Comparison of ENCODE assay signal across 1 cellular context in the genomic region with DNA sequence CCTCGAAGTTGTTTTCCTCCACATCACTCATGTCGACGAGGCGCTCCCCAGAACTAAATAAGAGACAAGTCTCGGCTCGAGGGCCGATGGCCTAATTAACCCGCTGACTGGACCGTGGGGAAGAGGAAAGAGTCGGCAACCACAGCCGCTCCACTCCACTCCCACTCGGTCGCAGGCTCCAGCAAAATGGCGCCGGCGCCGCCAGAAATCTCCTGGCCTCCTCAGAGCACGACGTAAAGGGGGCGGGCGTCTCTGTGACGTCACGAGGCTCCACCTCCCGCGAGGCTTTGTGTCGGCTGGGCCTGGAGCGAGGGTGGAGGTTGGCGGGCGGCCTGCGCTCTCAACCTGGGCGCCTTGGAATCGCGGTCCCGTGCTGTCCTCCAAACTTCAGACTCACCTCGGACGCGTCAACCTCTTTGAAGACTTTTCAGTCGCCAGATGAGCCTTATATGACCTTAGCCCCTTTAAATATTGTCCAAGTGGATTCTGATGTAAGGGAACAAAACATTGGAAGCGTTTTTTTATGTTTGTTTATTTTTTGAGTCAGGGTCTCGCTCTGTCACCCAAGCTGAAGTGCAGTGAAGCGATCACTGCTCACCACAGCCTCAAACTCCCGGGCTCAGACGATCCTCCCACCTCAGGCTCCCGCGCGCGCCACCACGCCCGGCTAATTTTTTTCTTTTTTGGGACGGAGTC.
TF ChIP-seq lines count a peak whose summit lies in the region.

A gene (minus strand): TSS at position 188 of the 696 bp plus-strand sequence. CDS start 157 bp downstream, at position 31.

TF ChIP-seq in K562, 482 proteins besides CTCF, POLR2A, EP300 and RAD21 (continued from another document):
- TF ChIP-seq, protein P1, sequence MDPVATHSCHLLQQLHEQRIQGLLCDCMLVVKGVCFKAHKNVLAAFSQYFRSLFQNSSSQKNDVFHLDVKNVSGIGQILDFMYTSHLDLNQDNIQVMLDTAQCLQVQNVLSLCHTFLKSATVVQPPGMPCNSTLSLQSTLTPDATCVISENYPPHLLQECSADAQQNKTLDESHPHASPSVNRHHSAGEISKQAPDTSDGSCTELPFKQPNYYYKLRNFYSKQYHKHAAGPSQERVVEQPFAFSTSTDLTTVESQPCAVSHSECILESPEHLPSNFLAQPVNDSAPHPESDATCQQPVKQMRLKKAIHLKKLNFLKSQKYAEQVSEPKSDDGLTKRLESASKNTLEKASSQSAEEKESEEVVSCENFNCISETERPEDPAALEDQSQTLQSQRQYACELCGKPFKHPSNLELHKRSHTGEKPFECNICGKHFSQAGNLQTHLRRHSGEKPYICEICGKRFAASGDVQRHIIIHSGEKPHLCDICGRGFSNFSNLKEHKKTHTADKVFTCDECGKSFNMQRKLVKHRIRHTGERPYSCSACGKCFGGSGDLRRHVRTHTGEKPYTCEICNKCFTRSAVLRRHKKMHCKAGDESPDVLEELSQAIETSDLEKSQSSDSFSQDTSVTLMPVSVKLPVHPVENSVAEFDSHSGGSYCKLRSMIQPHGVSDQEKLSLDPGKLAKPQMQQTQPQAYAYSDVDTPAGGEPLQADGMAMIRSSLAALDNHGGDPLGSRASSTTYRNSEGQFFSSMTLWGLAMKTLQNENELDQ (CRISPR knock-in tag; IDR thresholded peaks at IDR 0.05; ENCODE audit: borderline replicate concordance): 0 out of 2 replicates have a peak, but pooled peaks have one; percentile 57
